Comparison of ENCODE assay signal across 12 cellular contexts in the genomic region with DNA sequence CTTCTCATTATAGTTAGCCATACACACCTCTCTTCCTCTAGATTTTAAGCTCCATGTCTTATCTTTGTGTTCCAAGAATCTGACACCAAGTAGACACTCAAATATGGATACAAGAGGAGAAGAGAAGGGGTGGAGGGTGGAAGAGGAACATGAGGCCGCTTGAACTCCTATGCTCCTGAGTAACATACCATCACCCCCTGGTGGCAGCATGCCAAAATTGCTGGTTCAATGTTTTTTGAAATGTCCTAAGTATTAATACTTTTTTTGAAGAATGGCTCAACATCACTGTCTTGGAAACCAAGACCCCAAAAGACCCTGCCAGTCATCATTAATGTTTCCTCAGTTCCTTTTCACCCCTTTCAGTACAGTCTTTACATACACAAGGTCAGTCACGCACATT.
A peak's percentile ranks its signal among the peaks of the same experiment; 100 is the strongest.
DNase-seq lines count a peak whose midpoint lies in the region; ATAC-seq, FAIRE-seq and TF ChIP-seq lines count a peak whose summit lies in the region.
"Had no signal": no experiment of that assay in that cellular context is flagged by ENCODE, and none has a peak within 500 bp of the region (broad histone marks: within the 10 kb centered on the region; RNA-seq: fewer than 3 reads in every experiment).

No MANE protein-coding gene starts in this region.

- peak; percentile 39 for TF ChIP-seq CTCF in A673 (conservative IDR thresholded peaks at IDR 0.05; ENCODE audit: low read depth, low read length)
- peak; percentile 11 for TF ChIP-seq CTCF in bronchial epithelial cell (IDR thresholded peaks at IDR 0.05; ENCODE audit: insufficient read depth, low read length, severe bottlenecking)

- CTCF ChIA-PET in A673 (lab: Charles Lee), result no interaction called here

- peak; percentile 19 for DNase-seq in A673 (ENCODE audit: low spot score)
- peak; percentile 54 for DNase-seq in H7
- no peak for DNase-seq in bronchial epithelial cell (ENCODE audit: low read depth)
- DNase-seq in activated CD8-positive, alpha-beta memory T cell treated with anti-CD3 and anti-CD28 coated beads for 24 hours, result no peak
- no peak for DNase-seq in activated effector memory CD4-positive, alpha-beta T cell treated with anti-CD3 and anti-CD28 coated beads, Interleukin-2, amount 50 U/mL, for 16 hours
- DNase-seq in NCI-H1694 (lab: John Stamatoyannopoulos, UW), result no peak
- DNase-seq: activated T-cell treated with anti-CD3 and anti-CD28 coated beads, Interleukin-2, amount 50 U/mL, for 1 hour; CD8-positive, alpha-beta T cell; T-helper 1 cell had no signal

- ATAC-seq in GM21619 (IDR thresholded peaks at IDR 0.05; ENCODE audit: unreplicated experiment), result no peak
- ATAC-seq: CD8-positive, alpha-beta T cell had no signal

- H3K9me3 ChIP-seq in A673 (ENCODE audit: low read depth, low read length, poor library complexity, severe bottlenecking) (no peaks in the 10 kb centered on the region), muscle layer of colon (ENCODE audit: low read length) (no peaks in the 10 kb centered on the region)

- POLR2A ChIA-PET in A673 (lab: Charles Lee; ENCODE audit: low non-redundant PET), result no interaction called here

- BruUV-seq in A673 (replicated peaks; lab: Mats Ljungman, UMichigan), result no TSS peak

- intact Hi-C loops in A673 (cut with micrococcal nuclease; ENCODE audit: unreplicated experiment), result loop anchor here (10.0 kb wide), 1 partner anchor 898 kb away; no protein-coding TSS in a partner anchor

- H3K27ac ChIP-seq in A673 (ENCODE audit: low read depth, low read length, poor library complexity, severe bottlenecking) (no peak overlapping the region), muscle layer of colon (ENCODE audit: low read depth, low read length) (peak overlapping the region; percentile 89)

- H3K36me3 ChIP-seq in A673 (ENCODE audit: insufficient read depth, low read length, poor library complexity, severe bottlenecking), result no peaks in the 10 kb centered on the region
- H3K36me3 ChIP-seq in H7 (replicated peaks; ENCODE audit: control insufficient read depth, insufficient read depth, low read length), result no peaks in the 10 kb centered on the region
- H3K36me3 ChIP-seq in bronchial epithelial cell (ENCODE audit: control insufficient read depth, insufficient read depth, low read length), result peaks cover 2% of the 10 kb centered on the region
- peaks cover 69% of the 10 kb centered on the region for H3K36me3 ChIP-seq in muscle layer of colon (ENCODE audit: insufficient read depth, low read length)

- H3K4me1 ChIP-seq in A673 (ENCODE audit: insufficient read depth, low read length, poor library complexity, severe bottlenecking), result peaks cover 14% of the 10 kb centered on the region
- H3K4me1 ChIP-seq in muscle layer of colon (ENCODE audit: insufficient read depth, low read length), result peaks cover 95% of the 10 kb centered on the region
- H3K4me1 ChIP-seq: HAP-1 had no signal

- H3K4me3 ChIP-seq in A673 (ENCODE audit: low read depth, low read length, poor library complexity, severe bottlenecking) (no peak overlapping the region), H7 (ENCODE audit: insufficient read depth, low read depth, low read length) (no peak overlapping the region), bronchial epithelial cell (ENCODE audit: low read depth, low read length) (no peak overlapping the region), muscle layer of colon (ENCODE audit: low read depth in 1 of 2, low read length in 2 of 2) (no peak overlapping the region)
- H3K4me3 ChIP-seq: HAP-1 had no signal

- no peak for FAIRE-seq in bronchial epithelial cell (lab: Jason Lieb, UNC)

- H3K9ac ChIP-seq in muscle layer of colon (ENCODE audit: low read length), result no peak overlapping the region

- H3K27me3 ChIP-seq in A673 (replicated peaks; ENCODE audit: insufficient read depth, low read depth, low read length, poor library complexity) (no peaks in the 10 kb centered on the region), H7 (ENCODE audit: control insufficient read depth, insufficient read depth, low read length) (no peaks in the 10 kb centered on the region), bronchial epithelial cell (ENCODE audit: control insufficient read depth, insufficient read depth, low read length) (no peaks in the 10 kb centered on the region), muscle layer of colon (ENCODE audit: control insufficient read depth in 1 of 2, insufficient read depth in 2 of 2, low read length in 2 of 2) (no peaks in the 10 kb centered on the region)

Comparison
In these comparisons a context has a peak if more than half of its experiments do, and no peak if none do; other contexts are left out.
1. DNase-seq: peak in A673 (single experiment) and H7 (single experiment); none in bronchial epithelial cell (single experiment), activated CD8-positive, alpha-beta memory T cell treated with anti-CD3 and anti-CD28 coated beads for 24 hours (single experiment), activated effector memory CD4-positive, alpha-beta T cell treated with anti-CD3 and anti-CD28 coated beads, Interleukin-2, amount 50 U/mL, for 16 hours (single experiment) and NCI-H1694 (single experiment).